Comparison of ENCODE assay signal across 2 cellular contexts in the genomic region with DNA sequence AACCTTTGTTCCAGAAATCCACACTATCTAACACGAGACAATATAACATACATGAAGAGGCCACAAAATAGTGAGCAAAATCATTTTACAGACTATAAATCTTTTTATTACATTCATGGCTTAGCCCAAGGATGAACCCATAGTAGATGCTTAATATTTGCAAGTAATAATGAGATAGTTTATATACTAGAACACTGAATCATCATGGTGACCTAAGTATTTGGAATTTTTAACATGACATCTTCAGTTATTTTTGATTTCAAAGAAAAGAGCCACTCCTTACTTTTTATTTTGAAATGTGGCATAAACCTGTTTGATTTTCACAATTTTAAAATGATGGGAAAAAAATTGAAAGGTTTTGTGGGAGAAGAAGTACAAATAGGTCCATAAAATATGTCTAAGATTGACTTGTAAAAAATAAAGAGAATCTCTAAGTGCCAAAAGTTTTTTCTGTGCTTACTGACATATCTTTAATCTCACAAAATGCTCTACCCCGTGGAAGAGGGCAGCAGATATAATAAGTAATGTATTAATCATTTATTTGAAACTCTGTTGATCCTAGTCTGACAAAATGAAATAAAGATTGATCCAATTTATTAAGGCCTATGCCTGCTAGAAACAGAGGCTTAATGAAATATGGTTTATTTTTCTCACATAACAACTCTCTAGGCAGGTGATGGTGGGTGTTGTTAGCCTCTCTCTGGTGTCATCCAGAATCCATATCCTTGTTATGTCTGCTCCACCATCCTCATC.
TF ChIP-seq lines count a peak whose summit lies in the region.

No MANE protein-coding gene starts in this region.

TF ChIP-seq in A549, 52 proteins besides CTCF, POLR2A, EP300 and RAD21:
- TF ChIP-seq NPAS2 (CRISPR knock-in tag; IDR thresholded peaks at IDR 0.05; ENCODE audit: borderline replicate concordance) (no peak), MYC (IDR thresholded peaks at IDR 0.05; ENCODE audit: borderline replicate concordance, low read length) (no peak), RARB (CRISPR knock-in tag; IDR thresholded peaks at IDR 0.05) (no peak), NFE2L2 (conservative IDR thresholded peaks at IDR 0.05; ENCODE audit: low read length) (no peak), PHF8 (IDR thresholded peaks at IDR 0.05; ENCODE audit: borderline replicate concordance, low read depth) (no peak), EHF (CRISPR knock-in tag; IDR thresholded peaks at IDR 0.05) (no peak), CBX8 (IDR thresholded peaks at IDR 0.05) (no peak), CEBPB (IDR thresholded peaks at IDR 0.05) (no peak), HOXA7 (CRISPR knock-in tag; IDR thresholded peaks at IDR 0.05) (no peak)
- TF ChIP-seq, protein P1, sequence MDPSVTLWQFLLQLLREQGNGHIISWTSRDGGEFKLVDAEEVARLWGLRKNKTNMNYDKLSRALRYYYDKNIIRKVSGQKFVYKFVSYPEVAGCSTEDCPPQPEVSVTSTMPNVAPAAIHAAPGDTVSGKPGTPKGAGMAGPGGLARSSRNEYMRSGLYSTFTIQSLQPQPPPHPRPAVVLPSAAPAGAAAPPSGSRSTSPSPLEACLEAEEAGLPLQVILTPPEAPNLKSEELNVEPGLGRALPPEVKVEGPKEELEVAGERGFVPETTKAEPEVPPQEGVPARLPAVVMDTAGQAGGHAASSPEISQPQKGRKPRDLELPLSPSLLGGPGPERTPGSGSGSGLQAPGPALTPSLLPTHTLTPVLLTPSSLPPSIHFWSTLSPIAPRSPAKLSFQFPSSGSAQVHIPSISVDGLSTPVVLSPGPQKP (IDR thresholded peaks at IDR 0.05; ENCODE audit: low read depth, low read length) = no peak

TF ChIP-seq in H1, 55 proteins besides CTCF, POLR2A, EP300 and RAD21:
- TF ChIP-seq CTBP2 (IDR thresholded peaks at IDR 0.05; ENCODE audit: borderline replicate concordance, insufficient read depth, insufficient read length, low read length) (no peak), MAFK (IDR thresholded peaks at IDR 0.05; ENCODE audit: low read depth, low read length) (no peak), TBP (IDR thresholded peaks at IDR 0.05; ENCODE audit: low read depth, low read length) (no peak), CEBPB (IDR thresholded peaks at IDR 0.05; ENCODE audit: low read depth, low read length) (no peak), CREB1 (IDR thresholded peaks at IDR 0.05) (no peak), SP4 (IDR thresholded peaks at IDR 0.05; ENCODE audit: low read length) (no peak), YY1 (IDR thresholded peaks at IDR 0.05; ENCODE audit: low read depth, low read length) (no peak), SAP30 (IDR thresholded peaks at IDR 0.05; ENCODE audit: insufficient read depth, insufficient replicate concordance, low read length) (no peak), RBBP5 (IDR thresholded peaks at IDR 0.05; ENCODE audit: borderline replicate concordance, low read depth, low read length) (no peak), ASH2L (IDR thresholded peaks at IDR 0.05; ENCODE audit: low read length) (no peak), JUND (IDR thresholded peaks at IDR 0.05; ENCODE audit: low read length) (no peak), BACH1 (IDR thresholded peaks at IDR 0.05; ENCODE audit: low read length) (no peak), BRCA1 (IDR thresholded peaks at IDR 0.05; ENCODE audit: low read depth, low read length) (no peak), HDAC6 (IDR thresholded peaks at IDR 0.05; ENCODE audit: low read depth, low read length) (no peak), SIX5 (IDR thresholded peaks at IDR 0.05; ENCODE audit: low read depth, low read length) (no peak), ATF2 (IDR thresholded peaks at IDR 0.05; ENCODE audit: low read length) (no peak), RXRA (IDR thresholded peaks at IDR 0.05; ENCODE audit: insufficient read depth, low read depth, low read length) (no peak), SP1 (IDR thresholded peaks at IDR 0.05; ENCODE audit: low read depth, low read length) (no peak), NRF1 (IDR thresholded peaks at IDR 0.05; ENCODE audit: low read depth, low read length) (no peak), USF2 (IDR thresholded peaks at IDR 0.05; ENCODE audit: low read length) (no peak)
TF ChIP-seq in H1: peak in this region for 0.
